ENCODE assay signal across 9 cellular contexts in genomic region chr13:37602743-37603381, GRCh38. TPM values are rescaled to one million over a fixed set of nuclear protein-coding genes. Genes with fewer than 3 reads are reported as not detected.
DNase-seq lines count a peak whose midpoint lies in the region; ATAC-seq and TF ChIP-seq lines count a peak whose summit lies in the region.
"Had no signal": no experiment of that assay in that cellular context is flagged by ENCODE, and none has a peak within 500 bp of the region (broad histone marks: within the 10 kb centered on the region; RNA-seq: fewer than 3 reads in every experiment).

No MANE protein-coding gene starts in this region.

- no peak overlapping the region for H3K4me3 ChIP-seq in heart right ventricle
- no peak overlapping the region for H3K4me3 ChIP-seq in left ventricle myocardium inferior
- no peak overlapping the region for H3K4me3 ChIP-seq in vagina

- no peaks in the 10 kb centered on the region for H3K36me3 Mint-ChIP-seq in activated CD8-positive, alpha-beta memory T cell treated with anti-CD3 and anti-CD28 coated beads, Interleukin-2, amount 10 ng/mL, durations not matched to agents 7 days and 5 days

- H3K36me3 ChIP-seq in heart right ventricle (no peaks in the 10 kb centered on the region), left ventricle myocardium inferior (no peaks in the 10 kb centered on the region), vagina (no peaks in the 10 kb centered on the region)

- DNase-seq in heart right ventricle (no peak), Right ventricle myocardium superior (no peak), left ventricle myocardium inferior (no peak), vagina (ENCODE audit: extremely low spot score in 2 of 2) (no peak)
- no peak for DNase-seq in activated CD8-positive, alpha-beta memory T cell treated with anti-CD3 and anti-CD28 coated beads, Interleukin-2, amount 10 ng/mL, durations not matched to agents 7 days and 5 days
- DNase-seq: posterior cingulate gyrus had no signal

- no peaks in the 10 kb centered on the region for H3K4me1 Mint-ChIP-seq in activated CD8-positive, alpha-beta memory T cell treated with anti-CD3 and anti-CD28 coated beads, Interleukin-2, amount 10 ng/mL, durations not matched to agents 7 days and 5 days

- no peak for TF ChIP-seq POLR2A in vagina (IDR thresholded peaks at IDR 0.05)

- H3K27ac Mint-ChIP-seq in activated CD8-positive, alpha-beta memory T cell treated with anti-CD3 and anti-CD28 coated beads, Interleukin-2, amount 10 ng/mL, durations not matched to agents 7 days and 5 days, result no peak overlapping the region

- no peaks in the 10 kb centered on the region for H3K27me3 ChIP-seq in heart right ventricle
- no peaks in the 10 kb centered on the region for H3K27me3 ChIP-seq in left ventricle myocardium inferior (ENCODE audit: low read depth)
- H3K27me3 ChIP-seq in vagina, result no peaks in the 10 kb centered on the region

- H3K4me1 ChIP-seq in heart right ventricle (peaks cover 0 to 8% (median 0%) of the 10 kb centered on the region in 9 donors), left ventricle myocardium inferior (peaks cover 10% of the 10 kb centered on the region), vagina (no peaks in the 10 kb centered on the region)

- H3K9me3 Mint-ChIP-seq in activated CD8-positive, alpha-beta memory T cell treated with anti-CD3 and anti-CD28 coated beads, Interleukin-2, amount 10 ng/mL, durations not matched to agents 7 days and 5 days (ENCODE audit: low read depth), result no peaks in the 10 kb centered on the region

- H3K9me3 ChIP-seq in heart right ventricle (peaks cover 0 to 15% (median 0%) of the 10 kb centered on the region in 11 donors), left ventricle myocardium inferior (replicated peaks) (peaks cover 11% of the 10 kb centered on the region), vagina (no peaks in the 10 kb centered on the region)

- ATAC-seq in heart right ventricle (peak in 3 of 8 donors; percentile 25 to 55 (median 46)), Right ventricle myocardium superior (ENCODE audit: poor library complexity) (no peak), SK-N-SH treated with all-trans-retinoic acid at 6 μM for 48 hours (peak; percentile 63; the same call in 2 of the 3 replicates), HG03565 (IDR thresholded peaks at IDR 0.05; ENCODE audit: unreplicated experiment) (no peak), HG02884 (IDR thresholded peaks at IDR 0.05; ENCODE audit: unreplicated experiment) (no peak)
- no peak for ATAC-seq in activated CD8-positive, alpha-beta memory T cell treated with anti-CD3 and anti-CD28 coated beads, Interleukin-2, amount 10 ng/mL, durations not matched to agents 7 days and 5 days

- H3K27me3 Mint-ChIP-seq in activated CD8-positive, alpha-beta memory T cell treated with anti-CD3 and anti-CD28 coated beads, Interleukin-2, amount 10 ng/mL, durations not matched to agents 7 days and 5 days, result no peaks in the 10 kb centered on the region

- TF ChIP-seq CTCF in heart right ventricle (IDR thresholded peaks at IDR 0.05) (peak; percentile 40 to 81 (median 68)), left ventricle myocardium inferior (IDR thresholded peaks at IDR 0.05; ENCODE audit: borderline replicate concordance) (peak; percentile 75), vagina (IDR thresholded peaks at IDR 0.05) (peak; percentile 20 to 45 (median 29))

- intact Hi-C loops in heart right ventricle (cut with DNase I), result loop anchor here in 8 of 10 donors (1.0 to 10.0 kb wide), 5 partner anchors 494 to 528 kb away; partner anchors contain the start of gene CSNK1A1L (in 2 of the 8)
- intact Hi-C loops in Right ventricle myocardium superior (cut with DNase I), result loop anchor here (2.0 to 10.0 kb wide), 2 partner anchors 494 to 528 kb away; no protein-coding TSS in a partner anchor
- intact Hi-C loops in left ventricle myocardium inferior (cut with micrococcal nuclease), result loop anchor here (2.0 to 10.0 kb wide), 2 partner anchors 494 to 528 kb away; no protein-coding TSS in a partner anchor
- intact Hi-C loops in vagina (cut with DNase I), result loop anchor here (10.0 kb wide), 1 partner anchor 528 kb away; no protein-coding TSS in a partner anchor

- CTCF ChIA-PET in activated CD8-positive, alpha-beta memory T cell treated with anti-CD3 and anti-CD28 coated beads, Interleukin-2, amount 10 ng/mL, durations not matched to agents 7 days and 5 days (lab: Charles Lee), result no interaction called here

- H3K4me3 Mint-ChIP-seq in activated CD8-positive, alpha-beta memory T cell treated with anti-CD3 and anti-CD28 coated beads, Interleukin-2, amount 10 ng/mL, durations not matched to agents 7 days and 5 days, result no peak overlapping the region

- no peak overlapping the region for H3K27ac ChIP-seq in heart right ventricle
- H3K27ac ChIP-seq in left ventricle myocardium inferior (replicated peaks), result no peak overlapping the region
- H3K27ac ChIP-seq in vagina, result no peak overlapping the region

- WGBS in heart right ventricle, 2 donors, result 71 to 73% methylated on average over 5 of the region's 5 CpGs

TF ChIP-seq in SK-N-SH treated with all-trans-retinoic acid at 6 μM for 48 hours, 23 proteins besides CTCF, POLR2A, EP300 and RAD21 (continues in another document):
- TF ChIP-seq ZC3H10 (CRISPR knock-in tag; IDR thresholded peaks at IDR 0.05) (no peak), ESRRG (CRISPR knock-in tag; IDR thresholded peaks at IDR 0.05) (no peak), ZNF70 (CRISPR knock-in tag; IDR thresholded peaks at IDR 0.05) (no peak), GLIS3 (CRISPR knock-in tag; IDR thresholded peaks at IDR 0.05) (no peak), ZFP30 (CRISPR knock-in tag; IDR thresholded peaks at IDR 0.05) (no peak), TCF4 (CRISPR knock-in tag; IDR thresholded peaks at IDR 0.05; ENCODE audit: borderline replicate concordance) (no peak), RARB (CRISPR knock-in tag; IDR thresholded peaks at IDR 0.05) (no peak), PATZ1 (CRISPR knock-in tag; IDR thresholded peaks at IDR 0.05; ENCODE audit: borderline replicate concordance) (no peak), ISL1 (CRISPR knock-in tag; IDR thresholded peaks at IDR 0.05) (no peak), SNAI2 (CRISPR knock-in tag; IDR thresholded peaks at IDR 0.05) (no peak), POU6F1 (CRISPR knock-in tag; IDR thresholded peaks at IDR 0.05; ENCODE audit: borderline replicate concordance, low read depth) (no peak), CSDC2 (CRISPR knock-in tag; IDR thresholded peaks at IDR 0.05) (no peak), ZNF565 (CRISPR knock-in tag; conservative IDR thresholded peaks at IDR 0.05; ENCODE audit: low read depth) (no peak)
- TF ChIP-seq, protein P1, sequence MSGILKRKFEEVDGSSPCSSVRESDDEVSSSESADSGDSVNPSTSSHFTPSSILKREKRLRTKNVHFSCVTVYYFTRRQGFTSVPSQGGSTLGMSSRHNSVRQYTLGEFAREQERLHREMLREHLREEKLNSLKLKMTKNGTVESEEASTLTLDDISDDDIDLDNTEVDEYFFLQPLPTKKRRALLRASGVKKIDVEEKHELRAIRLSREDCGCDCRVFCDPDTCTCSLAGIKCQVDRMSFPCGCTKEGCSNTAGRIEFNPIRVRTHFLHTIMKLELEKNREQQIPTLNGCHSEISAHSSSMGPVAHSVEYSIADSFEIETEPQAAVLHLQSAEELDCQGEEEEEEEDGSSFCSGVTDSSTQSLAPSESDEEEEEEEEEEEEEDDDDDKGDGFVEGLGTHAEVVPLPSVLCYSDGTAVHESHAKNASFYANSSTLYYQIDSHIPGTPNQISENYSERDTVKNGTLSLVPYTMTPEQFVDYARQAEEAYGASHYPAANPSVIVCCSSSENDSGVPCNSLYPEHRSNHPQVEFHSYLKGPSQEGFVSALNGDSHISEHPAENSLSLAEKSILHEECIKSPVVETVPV (CRISPR knock-in tag; IDR thresholded peaks at IDR 0.05), result no peak

RNA-seq across cellular contexts. Expression of gene POSTN, which starts 4.3 kb away (rescaled TPM):
- total RNA-seq in heart right ventricle (100 to 1,000 TPM in 1 of 10 donors, 10 to 100 TPM in 7, 1 to 10 TPM in 2; 3.7 to 112 (median 20.6) TPM), Right ventricle myocardium superior (10.0 TPM), left ventricle myocardium inferior (52.1 TPM), vagina (60.9 TPM)
- 10 to 100 TPM; 17.4 to 57.3 TPM for polyA plus RNA-seq in heart right ventricle
- not detected for total RNA-seq in activated CD8-positive, alpha-beta memory T cell treated with anti-CD3 and anti-CD28 coated beads, Interleukin-2, amount 10 ng/mL, durations not matched to agents 7 days and 5 days

Comparison
In these comparisons a context has a peak if more than half of its experiments do, and no peak if none do; other contexts are left out.
1. RNA of gene POSTN, which starts 4.3 kb away (total RNA-seq): 60.9 TPM in vagina (single experiment), 52.1 TPM in left ventricle myocardium inferior (single experiment), 3.7 to 112 TPM in heart right ventricle and 10.0 TPM in Right ventricle myocardium superior (single experiment); not detected in activated CD8-positive, alpha-beta memory T cell treated with anti-CD3 and anti-CD28 coated beads, Interleukin-2, amount 10 ng/mL, durations not matched to agents 7 days and 5 days; every median in the first group is over 4 times any median in the second.
2. Peak in every context shown above with its lines, with median percentiles within 50 percentile points of each other: CTCF ChIP-seq.